ENCODE assay signal across 9 cellular contexts in the genomic region with DNA sequence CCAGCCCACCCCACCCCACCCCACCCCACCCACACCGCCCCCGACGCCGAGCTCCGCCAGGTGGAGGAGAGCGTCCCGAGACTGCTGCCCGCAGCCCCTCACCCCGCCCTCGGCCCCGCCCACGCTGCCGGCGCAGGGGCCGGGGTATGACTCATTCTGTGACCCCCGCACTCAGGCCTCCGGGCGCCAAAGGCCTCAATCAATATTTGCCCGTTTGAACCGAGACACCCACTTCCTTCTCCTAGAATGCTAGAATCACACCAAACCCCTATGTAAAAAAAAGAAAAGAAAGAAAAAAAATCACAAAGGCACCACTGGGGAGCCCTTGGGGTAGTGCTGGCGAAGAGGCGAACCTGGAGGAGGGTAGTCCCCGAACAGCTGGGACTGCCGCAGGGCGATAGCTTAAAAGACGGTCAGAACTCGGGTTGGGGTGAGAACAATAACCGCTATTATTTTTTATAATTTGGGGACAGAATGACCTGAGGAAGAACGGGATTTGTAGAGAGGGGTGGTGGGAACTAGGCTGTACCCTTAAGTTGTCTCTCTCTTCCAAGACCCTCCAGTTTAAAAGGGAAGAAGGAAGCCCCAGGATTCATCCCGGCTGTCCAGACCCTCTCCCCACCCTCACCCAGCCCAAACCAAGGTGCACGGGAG. TPM values are rescaled to one million over a fixed set of nuclear protein-coding genes. Genes with fewer than 3 reads are reported as not detected.
DNase-seq lines count a peak whose midpoint lies in the region; ATAC-seq and TF ChIP-seq lines count a peak whose summit lies in the region.
"Had no signal": no experiment of that assay in that cellular context is flagged by ENCODE, and none has a peak within 500 bp of the region (broad histone marks: within the 10 kb centered on the region; RNA-seq: fewer than 3 reads in every experiment).

No MANE protein-coding gene starts in this region.

- peak overlapping the region; percentile 81 for H3K4me2 ChIP-seq in mammary epithelial cell (ENCODE audit: insufficient read depth, low read depth, low read length)

- in situ Hi-C loops in mammary epithelial cell (cut with MboI; ENCODE audit: low sequenced_read_pairs in 2 of 2), result no loop called here

- peak overlapping the region; percentile 65 to 85 (median 80) for H3K4me3 ChIP-seq in mammary epithelial cell (replicated peaks in 1 of 3; ENCODE audit: insufficient read depth in 1 of 3, low read depth in 2 of 3, low read length in 3 of 3)
- H3K4me3 ChIP-seq in right lobe of liver, result peak overlapping the region; percentile 68 to 80 (median 69)
- peak overlapping the region; percentile 54 to 73 (median 66) for H3K4me3 ChIP-seq in stomach
- H3K4me3 ChIP-seq: SK-N-MC had no signal

- peak overlapping the region; percentile 81 for H3K9ac ChIP-seq in mammary epithelial cell (ENCODE audit: insufficient read depth, low read length)

- no peak for TF ChIP-seq POLR2A in right lobe of liver (IDR thresholded peaks at IDR 0.05)
- peak in 1 of 4 donors; percentile 29 for TF ChIP-seq POLR2A in stomach (IDR thresholded peaks at IDR 0.05)

- 7% methylated on average over 16 of the region's 31 CpGs for WGBS in mammary epithelial cell (ENCODE audit: low coverage, missing lambda C conversion rate)
- WGBS in right lobe of liver (ENCODE audit: insufficient coverage, low coverage, low lambda C conversion rate, missing lambda C conversion rate), result 8% methylated on average over 24 of the region's 31 CpGs
- WGBS in stomach, 5 donors, result 9 to 19% (median 15%) methylated on average over 17 to 31 of the region's 31 CpGs

- H2AFZ ChIP-seq in mammary epithelial cell (ENCODE audit: low read depth, low read length), result peak overlapping the region; percentile 43

- dilution Hi-C loops in mammary epithelial cell (cut with HindIII; ENCODE audit: low sequenced_read_pairs), result loop anchor here (5.0 kb wide), 2 partner anchors 53 to 787 kb away; no protein-coding TSS in a partner anchor

- CTCF ChIA-PET in RWPE1 (lab: Yijun Ruan, JAX) (interaction anchor here (0.9 to 3.5 kb wide), 2 partner anchors 24 to 77 kb away, joined by 3 to 29 read pairs; no protein-coding TSS in a partner anchor), mammary epithelial cell (lab: Charles Lee; ENCODE audit: low non-redundant PET) (no interaction called here)

- H3K79me2 ChIP-seq in mammary epithelial cell (ENCODE audit: insufficient read depth, low read length), result peaks cover 28% of the 10 kb centered on the region

- H3K27me3 ChIP-seq in mammary epithelial cell (ENCODE audit: insufficient read depth, low read length), result no peaks in the 10 kb centered on the region
- H3K27me3 ChIP-seq in right lobe of liver, result no peaks in the 10 kb centered on the region
- H3K27me3 ChIP-seq in stomach, result no peaks in the 10 kb centered on the region

- intact Hi-C loops in mammary epithelial cell (cut with micrococcal nuclease) (no loop called here), right lobe of liver (cut with DNase I) (no loop called here), stomach (cut with DNase I; ENCODE audit: low total_unique reads) (loop anchor here (10.0 kb wide), 1 partner anchor 51 kb away; no protein-coding TSS in a partner anchor)

- ATAC-seq in HG03108 (IDR thresholded peaks at IDR 0.05; ENCODE audit: unreplicated experiment) (peak; percentile 69), right lobe of liver (peak; percentile 67 to 76 (median 68)), HG03175 (IDR thresholded peaks at IDR 0.05; ENCODE audit: unreplicated experiment) (no peak)

- H4K20me1 ChIP-seq in mammary epithelial cell (ENCODE audit: insufficient read depth, low read length), result no peaks in the 10 kb centered on the region

- DNase-seq in GM10266 (ENCODE audit: extremely low spot score) (peak; percentile 58), RWPE1 (ENCODE audit: low spot score) (peak; percentile 60), mammary epithelial cell (peak; percentile 43), right lobe of liver (peak; percentile 80 to 83 (median 83)), stomach (peak; percentile 78), NCI-H1048 (lab: John Stamatoyannopoulos, UW) (no peak)

- H3K36me3 ChIP-seq in mammary epithelial cell (ENCODE audit: insufficient read depth, low read length) (peaks cover 4% of the 10 kb centered on the region), right lobe of liver (peaks cover 0 to 28% (median 16%) of the 10 kb centered on the region in 4 donors), stomach (peaks cover 15 to 31% (median 26%) of the 10 kb centered on the region in 4 donors)

- peaks cover 38% of the 10 kb centered on the region for H3K4me1 ChIP-seq in mammary epithelial cell (ENCODE audit: insufficient read depth, low read length)
- peaks cover 0 to 17% (median 6%) of the 10 kb centered on the region in 4 donors for H3K4me1 ChIP-seq in right lobe of liver
- H3K4me1 ChIP-seq in stomach, result peaks cover 27 to 78% (median 57%) of the 10 kb centered on the region in 4 donors

- POLR2A ChIA-PET in RWPE1 (lab: Yijun Ruan, JAX; ENCODE audit: low non-redundant PET), result interaction anchor here (0.5 to 0.7 kb wide), 2 partner anchors 102 to 1284 kb away, joined by 3 to 4 read pairs; no protein-coding TSS in a partner anchor

- no TSS peak for BruUV-seq in mammary epithelial cell (replicated peaks; lab: Mats Ljungman, UMichigan)

- TF ChIP-seq EP300 in stomach (IDR thresholded peaks at IDR 0.05), result no peak

- TF ChIP-seq CTCF in GM10266 (IDR thresholded peaks at IDR 0.05; ENCODE audit: control insufficient read depth, insufficient read depth, low read depth, missing control alignments) (no peak), RWPE1 (conservative IDR thresholded peaks at IDR 0.05; ENCODE audit: low read depth) (no peak), mammary epithelial cell (conservative IDR thresholded peaks at IDR 0.05 in 1 of 2, IDR thresholded peaks at IDR 0.05 in 1 of 2; ENCODE audit: extremely low read depth in 1 of 2, insufficient read depth in 1 of 2, low read depth in 1 of 2, low read length in 2 of 2) (no peak), right lobe of liver (IDR thresholded peaks at IDR 0.05) (no peak), stomach (IDR thresholded peaks at IDR 0.05) (no peak)

- H3K9me3 ChIP-seq in mammary epithelial cell (replicated peaks; ENCODE audit: insufficient read depth, low read length) (no peaks in the 10 kb centered on the region), right lobe of liver (no peaks in the 10 kb centered on the region), stomach (no peaks in the 10 kb centered on the region)

- peak overlapping the region; percentile 96 for H3K27ac ChIP-seq in RWPE1
- H3K27ac ChIP-seq in mammary epithelial cell (ENCODE audit: insufficient read depth, low read depth, low read length), result peak overlapping the region; percentile 63
- H3K27ac ChIP-seq in right lobe of liver, result peak overlapping the region; percentile 76 to 92 (median 87)
- H3K27ac ChIP-seq in stomach, result peak overlapping the region; percentile 88 to 93 (median 91)
- H3K27ac ChIP-seq: SK-N-MC had no signal

RNA-seq across cellular contexts. Expression of gene KRT8, which starts 0.9 kb away (rescaled TPM):
- 100 to 1,000 TPM in 1 of 2 donors, 10 to 100 TPM in 1; 97.0 to 397 TPM for total RNA-seq in mammary epithelial cell
- polyA plus RNA-seq in mammary epithelial cell, result 391 TPM
- 365 TPM for polyA minus RNA-seq in mammary epithelial cell
- 1,000 to 10,000 TPM in 1 of 6 experiments, 100 to 1,000 TPM in 5; 149 to 1,003 (median 436) TPM for total RNA-seq in right lobe of liver
- total RNA-seq in stomach, result 1,000 to 10,000 TPM in 1 of 5 donors, 100 to 1,000 TPM in 3, 10 to 100 TPM in 1; 71.2 to 1,740 (median 566) TPM
- 1,000 to 10,000 TPM in 1 of 3 donors, 100 to 1,000 TPM in 2; 361 to 1,687 (median 767) TPM for polyA plus RNA-seq in stomach

RNA-seq across cellular contexts. Expression of gene KRT18, which starts 44.9 kb away (rescaled TPM):
- total RNA-seq in mammary epithelial cell, result 100 to 1,000 TPM; 175 to 187 TPM
- polyA plus RNA-seq in mammary epithelial cell, result 380 TPM
- polyA minus RNA-seq in mammary epithelial cell, result 709 TPM
- total RNA-seq in right lobe of liver, result 1,000 to 10,000 TPM in 2 of 6 experiments, 100 to 1,000 TPM in 4; 148 to 1,377 (median 478) TPM
- total RNA-seq in stomach, result 100 to 1,000 TPM in 4 of 5 donors, 10 to 100 TPM in 1; 68.3 to 648 (median 309) TPM
- polyA plus RNA-seq in stomach, result 100 to 1,000 TPM; 369 to 525 (median 391) TPM

RNA-seq across cellular contexts. Expression of gene KRT78, which starts 55.2 kb away (rescaled TPM):
- not detected for total RNA-seq in mammary epithelial cell
- polyA plus RNA-seq in mammary epithelial cell, result not detected
- not detected for polyA minus RNA-seq in mammary epithelial cell
- not detected for total RNA-seq in right lobe of liver
- total RNA-seq in stomach, result under 1 TPM in 1 of 5 donors, not detected in 4; 0.73 TPM
- polyA plus RNA-seq in stomach, result 10 to 100 TPM in 1 of 3 donors, under 1 TPM in 1, not detected in 1; 0.76 to 98.0 TPM
